In genomic region chr6:112801681-112802080, GRCh38 we compare ENCODE assay signal across 31 cellular contexts.
A peak's percentile ranks its signal among the peaks of the same experiment; 100 is the strongest.
DNase-seq lines count a peak whose midpoint lies in the region; FAIRE-seq and TF ChIP-seq lines count a peak whose summit lies in the region.
"Had no signal": no experiment of that assay in that cellular context is flagged by ENCODE, and none has a peak within 500 bp of the region (broad histone marks: within the 10 kb centered on the region; RNA-seq: fewer than 3 reads in every experiment).

No MANE protein-coding gene starts in this region.

- 63 to 81% methylated on average over 3 of the region's 3 CpGs for WGBS in GM23248 (ENCODE audit: low coverage in 1 of 2, low lambda C conversion rate in 2 of 2, missing lambda C conversion rate in 2 of 2), 2 experiments
- WGBS in neuronal stem cell (ENCODE audit: extremely low coverage in 2 of 2, insufficient read length in 2 of 2, insufficient replicate concordance in 1 of 2), 2 donors: no CpG with 5 or more reads among the region's 3 CpGs
- 77 to 86% methylated on average over 1 to 3 of the region's 3 CpGs for WGBS in transverse colon (ENCODE audit: low coverage in 1 of 2), 2 donors

- H3K79me2 ChIP-seq in GM23248 (ENCODE audit: insufficient read depth) (no peaks in the 10 kb centered on the region), endothelial cell of umbilical vein (ENCODE audit: control insufficient read depth, insufficient read depth, low read length) (no peaks in the 10 kb centered on the region)

- no peak overlapping the region for H3K4ac ChIP-seq in neuronal stem cell (ENCODE audit: low read length)

- H3K36me3 Mint-ChIP-seq in activated CD4-positive, alpha-beta T cell treated with anti-CD3 and anti-CD28 coated beads, Interleukin-2, amount 10 ng/mL, durations not matched to agents 24 days and 14 days (ENCODE audit: low read depth): no peaks in the 10 kb centered on the region
- H3K36me3 Mint-ChIP-seq in activated CD4-positive, alpha-beta memory T cell treated with anti-CD3 and anti-CD28 coated beads for 36 hours: no peaks in the 10 kb centered on the region
- H3K36me3 Mint-ChIP-seq: CD8-positive, alpha-beta memory T cell; naive thymus-derived CD4-positive, alpha-beta T cell had no signal

- no peak overlapping the region for H2BK120ac ChIP-seq in neuronal stem cell (ENCODE audit: low read depth, low read length)

- H3K9ac ChIP-seq in GM23248 (peak overlapping the region; percentile 32), endothelial cell of umbilical vein (replicated peaks; ENCODE audit: extremely low read depth, insufficient read depth, low read length) (peak overlapping the region; percentile 55), neuronal stem cell (ENCODE audit: low read depth, low read length, poor library complexity) (no peak overlapping the region)

- BruUV-seq in endothelial cell of umbilical vein (replicated peaks; lab: Mats Ljungman, UMichigan): no TSS peak

- H2AFZ ChIP-seq in GM23248 (peak overlapping the region; percentile 76), endothelial cell of umbilical vein (ENCODE audit: low read depth, low read length) (peak overlapping the region; percentile 67), neuronal stem cell (ENCODE audit: low read length) (peak overlapping the region; percentile 15)

- no peaks in the 10 kb centered on the region for H3K4me1 Mint-ChIP-seq in activated CD4-positive, alpha-beta T cell treated with anti-CD3 and anti-CD28 coated beads, Interleukin-2, amount 10 ng/mL, durations not matched to agents 24 days and 14 days
- H3K4me1 Mint-ChIP-seq in activated CD4-positive, alpha-beta memory T cell treated with anti-CD3 and anti-CD28 coated beads for 36 hours (ENCODE audit: low read depth): no peaks in the 10 kb centered on the region
- H3K4me1 Mint-ChIP-seq: activated B cell treated with CpG ODN at 0.5 μM for 24 hours; activated T-helper 17 cell treated with anti-CD3 and anti-CD28 coated beads, Interleukin-2, amount 50 U/mL, for 72 hours; CD8-positive, alpha-beta memory T cell; naive thymus-derived CD4-positive, alpha-beta T cell had no signal

- no peaks in the 10 kb centered on the region for H3K36me3 ChIP-seq in GM23248 (ENCODE audit: low read depth)
- H3K36me3 ChIP-seq in SJSA1: no peaks in the 10 kb centered on the region
- H3K36me3 ChIP-seq in endothelial cell of umbilical vein (ENCODE audit: control insufficient read depth in 2 of 2, extremely low read depth in 1 of 2, insufficient read depth in 2 of 2, low read length in 2 of 2): no peaks in the 10 kb centered on the region
- H3K36me3 ChIP-seq in neuronal stem cell (replicated peaks in 1 of 2; ENCODE audit: control insufficient read depth in 2 of 2, insufficient read depth in 2 of 2, low read length in 2 of 2): no peaks in the 10 kb centered on the region
- H3K36me3 ChIP-seq in transverse colon: no peaks in the 10 kb centered on the region
- H3K36me3 ChIP-seq: BE2C, esophagus squamous epithelium, left lung, tibial artery had no signal

- no peaks in the 10 kb centered on the region for H3K27me3 Mint-ChIP-seq in activated CD4-positive, alpha-beta T cell treated with anti-CD3 and anti-CD28 coated beads, Interleukin-2, amount 10 ng/mL, durations not matched to agents 24 days and 14 days
- H3K27me3 Mint-ChIP-seq in activated CD4-positive, alpha-beta memory T cell treated with anti-CD3 and anti-CD28 coated beads for 36 hours: no peaks in the 10 kb centered on the region
- H3K27me3 Mint-ChIP-seq: activated B cell treated with CpG ODN at 0.5 μM for 24 hours; activated T-helper 17 cell treated with anti-CD3 and anti-CD28 coated beads, Interleukin-2, amount 50 U/mL, for 72 hours; CD8-positive, alpha-beta memory T cell; dendritic cell treated with granulocyte-macrophage colony-stimulating factor and Interleukin-4, amounts not matched to agents 40 ng/mL and 50 ng/mL, for 4 days; naive thymus-derived CD4-positive, alpha-beta T cell had no signal

- no peaks in the 10 kb centered on the region for H3K79me1 ChIP-seq in neuronal stem cell (ENCODE audit: low read depth, low read length)

- H3K4me3 Mint-ChIP-seq in activated CD4-positive, alpha-beta T cell treated with anti-CD3 and anti-CD28 coated beads, Interleukin-2, amount 10 ng/mL, durations not matched to agents 24 days and 14 days: no peak overlapping the region
- H3K4me3 Mint-ChIP-seq in activated CD4-positive, alpha-beta memory T cell treated with anti-CD3 and anti-CD28 coated beads for 36 hours: no peak overlapping the region
- H3K4me3 Mint-ChIP-seq: activated B cell treated with CpG ODN at 0.5 μM for 24 hours; activated T-helper 17 cell treated with anti-CD3 and anti-CD28 coated beads, Interleukin-2, amount 50 U/mL, for 72 hours; CD8-positive, alpha-beta memory T cell; dendritic cell treated with granulocyte-macrophage colony-stimulating factor and Interleukin-4, amounts not matched to agents 40 ng/mL and 50 ng/mL, for 4 days; naive thymus-derived CD4-positive, alpha-beta T cell had no signal

- H3K9me3 ChIP-seq in GM23248 (ENCODE audit: low read depth): no peaks in the 10 kb centered on the region
- H3K9me3 ChIP-seq in SJSA1 (replicated peaks): no peaks in the 10 kb centered on the region; the same call in 1 of the 2 replicates
- H3K9me3 ChIP-seq in endothelial cell of umbilical vein (replicated peaks; ENCODE audit: control insufficient read depth, insufficient read depth, low read length): no peaks in the 10 kb centered on the region
- H3K9me3 ChIP-seq in neuronal stem cell (replicated peaks in 1 of 2; ENCODE audit: control insufficient read depth in 2 of 2, insufficient read depth in 1 of 2, low read depth in 1 of 2, low read length in 2 of 2): peaks cover 0 to 5% of the 10 kb centered on the region in 2 donors
- no peaks in the 10 kb centered on the region for H3K9me3 ChIP-seq in transverse colon
- H3K9me3 ChIP-seq: A549, BE2C, esophagus squamous epithelium, tibial artery had no signal

- FAIRE-seq in endothelial cell of umbilical vein (lab: Jason Lieb, UNC): no peak
- FAIRE-seq: A549, G401.6, GM19239 had no signal

- in situ Hi-C loops in GM23248 (cut with MboI) (no loop called here), transverse colon (cut with MboI; ENCODE audit: low pct_ligation_motif_present in 1 of 4, low pct_unique_long_range_greater_than_20kb in 1 of 4, low sequenced_read_pairs in 3 of 4) (no loop called here), ACHN (cut with HindIII; ENCODE audit: low pct_ligation_motif_present, low pct_unique_long_range_greater_than_20kb, low sequenced_read_pairs) (no loop called here)

- H3K4me2 ChIP-seq in GM23248 (ENCODE audit: unreplicated experiment) (peak overlapping the region; percentile 74), endothelial cell of umbilical vein (ENCODE audit: insufficient read depth, low read length) (peak overlapping the region; percentile 84), neuronal stem cell (ENCODE audit: insufficient read depth, low read length, poor library complexity, severe bottlenecking) (no peak overlapping the region)
- H3K4me2 ChIP-seq: A549 had no signal

- H4K20me1 ChIP-seq in GM23248 (ENCODE audit: insufficient read depth) (no peaks in the 10 kb centered on the region), endothelial cell of umbilical vein (replicated peaks; ENCODE audit: control insufficient read depth, extremely low read depth, insufficient read depth, low read length) (no peaks in the 10 kb centered on the region)

- no peak overlapping the region for H4K8ac ChIP-seq in neuronal stem cell (ENCODE audit: low read depth, low read length)

- no peaks in the 10 kb centered on the region for H3K9me2 ChIP-seq in GM23248 (ENCODE audit: insufficient read depth)

- TF ChIP-seq POLR2A in endothelial cell of umbilical vein (IDR thresholded peaks at IDR 0.05; ENCODE audit: low read depth, low read length): no peak
- no peak for TF ChIP-seq POLR2A in transverse colon (IDR thresholded peaks at IDR 0.05)

- H3K18ac ChIP-seq in neuronal stem cell (ENCODE audit: low read length): no peak overlapping the region

- no peak for TF ChIP-seq CTCF in endothelial cell of umbilical vein (IDR thresholded peaks at IDR 0.05; ENCODE audit: extremely low read depth in 1 of 2, insufficient read depth in 1 of 2, low read depth in 1 of 2, low read length in 2 of 2)
- TF ChIP-seq CTCF in transverse colon (IDR thresholded peaks at IDR 0.05): no peak

- H2BK15ac ChIP-seq in neuronal stem cell (ENCODE audit: low read length): no peak overlapping the region

- no peaks in the 10 kb centered on the region for H3K9me3 Mint-ChIP-seq in activated CD4-positive, alpha-beta T cell treated with anti-CD3 and anti-CD28 coated beads, Interleukin-2, amount 10 ng/mL, durations not matched to agents 24 days and 14 days
- peaks cover 11% of the 10 kb centered on the region for H3K9me3 Mint-ChIP-seq in activated CD4-positive, alpha-beta memory T cell treated with anti-CD3 and anti-CD28 coated beads for 36 hours
- H3K9me3 Mint-ChIP-seq: activated B cell treated with CpG ODN at 0.5 μM for 24 hours; activated T-helper 17 cell treated with anti-CD3 and anti-CD28 coated beads, Interleukin-2, amount 50 U/mL, for 72 hours had no signal

- H3K4me1 ChIP-seq in GM23248 (ENCODE audit: insufficient read depth) (peaks cover 38% of the 10 kb centered on the region), SJSA1 (replicated peaks) (peaks cover 22% of the 10 kb centered on the region), endothelial cell of umbilical vein (ENCODE audit: control insufficient read depth, extremely low read depth, insufficient read depth, low read length) (peaks cover 19% of the 10 kb centered on the region), neuronal stem cell (ENCODE audit: control insufficient read depth in 2 of 2, insufficient read depth in 1 of 2, low read depth in 1 of 2, low read length in 2 of 2) (no peaks in the 10 kb centered on the region), transverse colon (no peaks in the 10 kb centered on the region)
- H3K4me1 ChIP-seq: A549, BE2C, esophagus squamous epithelium, left lung had no signal

- H3K27ac ChIP-seq in GM23248: peak overlapping the region; percentile 56
- H3K27ac ChIP-seq in SJSA1: peak overlapping the region; percentile 82
- H3K27ac ChIP-seq in endothelial cell of umbilical vein (ENCODE audit: insufficient read depth, low read depth, low read length): peak overlapping the region; percentile 68
- H3K27ac ChIP-seq in neuronal stem cell (replicated peaks; ENCODE audit: low read length): no peak overlapping the region
- no peak overlapping the region for H3K27ac ChIP-seq in transverse colon
- H3K27ac ChIP-seq: A549, esophagus squamous epithelium, left lung, tibial artery had no signal

- dilution Hi-C loops in endothelial cell of umbilical vein (cut with MboI; ENCODE audit: extremely low pct_ligation_motif_present, low sequenced_read_pairs): no loop called here

- H3K27me3 ChIP-seq in GM23248 (replicated peaks; ENCODE audit: insufficient read depth) (no peaks in the 10 kb centered on the region), SJSA1 (replicated peaks) (no peaks in the 10 kb centered on the region), endothelial cell of umbilical vein (ENCODE audit: control insufficient read depth in 2 of 2, insufficient read depth in 2 of 2, low read length in 2 of 2) (no peaks in the 10 kb centered on the region), neuronal stem cell (ENCODE audit: control insufficient read depth in 3 of 3, insufficient read depth in 3 of 3, low read depth in 1 of 3, low read length in 3 of 3) (no peaks in the 10 kb centered on the region), transverse colon (no peaks in the 10 kb centered on the region)
- H3K27me3 ChIP-seq: BE2C, esophagus squamous epithelium, left lung, tibial artery had no signal

- no peak for TF ChIP-seq EP300 in transverse colon (IDR thresholded peaks at IDR 0.05; ENCODE audit: low read depth)

- H3K14ac ChIP-seq in neuronal stem cell (ENCODE audit: low read length): no peak overlapping the region

- POLR2A ChIA-PET in endothelial cell of umbilical vein (lab: Charles Lee): no interaction called here
- POLR2A ChIA-PET in activated CD4-positive, alpha-beta memory T cell treated with anti-CD3 and anti-CD28 coated beads for 36 hours (lab: Charles Lee): no interaction called here

- intact Hi-C loops in endothelial cell of umbilical vein (cut with micrococcal nuclease): loop anchor here (5.0 kb wide), 1 partner anchor 301 kb away; no protein-coding TSS in a partner anchor
- intact Hi-C loops in activated CD4-positive, alpha-beta T cell treated with anti-CD3 and anti-CD28 coated beads, Interleukin-2, amount 10 ng/mL, durations not matched to agents 24 days and 14 days (cut with micrococcal nuclease): no loop called here
- intact Hi-C loops in activated CD4-positive, alpha-beta memory T cell treated with anti-CD3 and anti-CD28 coated beads for 36 hours (cut with micrococcal nuclease): no loop called here
- intact Hi-C loops in transverse colon (cut with DNase I; ENCODE audit: low total_unique reads): no loop called here

- H3K9me1 ChIP-seq in endothelial cell of umbilical vein (replicated peaks; ENCODE audit: control insufficient read depth, extremely low read depth, insufficient read depth, low read length): no peaks in the 10 kb centered on the region

- peaks cover 26% of the 10 kb centered on the region for H3F3A ChIP-seq in GM23248 (ENCODE audit: insufficient read depth)

- H2BK12ac ChIP-seq in neuronal stem cell (ENCODE audit: low read length): no peak overlapping the region

- CTCF ChIA-PET in endothelial cell of umbilical vein (lab: Charles Lee): interaction anchor here (1.1 to 2.5 kb wide), 8 partner anchors 11 to 1078 kb away, joined by 3 to 11 read pairs (median 6); no protein-coding TSS in a partner anchor
- CTCF ChIA-PET in activated CD4-positive, alpha-beta memory T cell treated with anti-CD3 and anti-CD28 coated beads for 36 hours (lab: Charles Lee): no interaction called here

- DNase-seq in GM23248 (no peak), SJSA1 (ENCODE audit: low read depth in 1 of 2, low spot score in 2 of 2) (no peak), endothelial cell of umbilical vein (ENCODE audit: low read depth, low spot score) (no peak), neuronal stem cell (ENCODE audit: low spot score) (no peak), transverse colon (no peak), ACHN (no peak)
- DNase-seq in activated CD4-positive, alpha-beta T cell treated with anti-CD3 and anti-CD28 coated beads, Interleukin-2, amount 10 ng/mL, durations not matched to agents 24 days and 14 days: no peak
- no peak for DNase-seq in activated CD4-positive, alpha-beta memory T cell treated with anti-CD3 and anti-CD28 coated beads for 36 hours
- DNase-seq: activated B cell treated with CpG ODN at 0.5 μM for 24 hours; activated CD4-positive, alpha-beta T cell treated with anti-CD3 and anti-CD28 coated beads, Interleukin-2, amount 50 U/mL, for 48 hours; activated CD8-positive, alpha-beta memory T cell treated with anti-CD3 and anti-CD28 coated beads, Interleukin-2, amount 50 U/mL, for 4 hours; activated naive CD4-positive, alpha-beta T cell treated with anti-CD3 and anti-CD28 coated beads, Interleukin-2, amount 50 U/mL, for 16 hours; BE2C; CD8-positive, alpha-beta memory T cell; central memory CD4-positive, alpha-beta T cell; DMS153; esophagus squamous epithelium; left lung; naive thymus-derived CD4-positive, alpha-beta T cell; NCI-H1105 treated with DMSO at 0.1 percent for 48 hours; NCI-H2029 treated with DMSO at 0.1 percent for 48 hours; NCI-H345; NCI-H82; OCI-M1; stimulated activated CD4-positive, alpha-beta T cell treated with anti-CD3 and anti-CD28 coated beads, Interleukin-2, amount 100 ng/mL, for 24 hours; tibial artery had no signal

- no peak overlapping the region for H2AK5ac ChIP-seq in neuronal stem cell (ENCODE audit: low read depth, low read length)

- no peak overlapping the region for H4K91ac ChIP-seq in neuronal stem cell (ENCODE audit: low read depth, low read length, poor library complexity)

- no peak overlapping the region for H3K23ac ChIP-seq in neuronal stem cell (ENCODE audit: low read depth, low read length, poor library complexity)

- H2BK5ac ChIP-seq in neuronal stem cell (ENCODE audit: low read length): no peak overlapping the region

- no peak overlapping the region for H3K27ac Mint-ChIP-seq in activated CD4-positive, alpha-beta T cell treated with anti-CD3 and anti-CD28 coated beads, Interleukin-2, amount 10 ng/mL, durations not matched to agents 24 days and 14 days
- no peak overlapping the region for H3K27ac Mint-ChIP-seq in activated CD4-positive, alpha-beta memory T cell treated with anti-CD3 and anti-CD28 coated beads for 36 hours
- H3K27ac Mint-ChIP-seq: activated B cell treated with CpG ODN at 0.5 μM for 24 hours; activated T-helper 17 cell treated with anti-CD3 and anti-CD28 coated beads, Interleukin-2, amount 50 U/mL, for 72 hours; CD8-positive, alpha-beta memory T cell; dendritic cell treated with granulocyte-macrophage colony-stimulating factor and Interleukin-4, amounts not matched to agents 40 ng/mL and 50 ng/mL, for 4 days; naive thymus-derived CD4-positive, alpha-beta T cell had no signal

- H3K4me3 ChIP-seq in GM23248 (peak overlapping the region; percentile 49), SJSA1 (no peak overlapping the region), endothelial cell of umbilical vein (replicated peaks in 1 of 3; ENCODE audit: insufficient read depth in 1 of 3, low read depth in 1 of 3, low read length in 3 of 3) (no peak overlapping the region), neuronal stem cell (ENCODE audit: low read length in 2 of 2) (no peak overlapping the region), transverse colon (no peak overlapping the region)
- H3K4me3 ChIP-seq: A549, esophagus squamous epithelium, left lung, tibial artery had no signal

Comparison
In these comparisons a context has a peak if more than half of its experiments do, and no peak if none do; other contexts are left out.
1. H2AFZ ChIP-seq: peak in every context shown above with its lines; median percentile 76 in GM23248; 67 in endothelial cell of umbilical vein; 15 in neuronal stem cell.
2. H3K27ac ChIP-seq: peak in GM23248 (single experiment), SJSA1 (single experiment) and endothelial cell of umbilical vein (single experiment); none in neuronal stem cell (single experiment) and transverse colon (0 of 4).